In genomic region chr7:140212100-140212881, GRCh38 we compare ENCODE assay signal across 9 cellular contexts. TPM values are rescaled to one million over a fixed set of nuclear protein-coding genes. Genes with fewer than 3 reads are reported as not detected.
A peak's percentile ranks its signal among the peaks of the same experiment; 100 is the strongest.
DNase-seq lines count a peak whose midpoint lies in the region; ATAC-seq and TF ChIP-seq lines count a peak whose summit lies in the region.
"Had no signal": no experiment of that assay in that cellular context is flagged by ENCODE, and none has a peak within 500 bp of the region (broad histone marks: within the 10 kb centered on the region; RNA-seq: fewer than 3 reads in every experiment).

No MANE protein-coding gene starts in this region.

- H3K36me3 ChIP-seq in OCI-LY3 (replicated peaks; ENCODE audit: low read depth, low read length) = no peaks in the 10 kb centered on the region
- H3K36me3 ChIP-seq: vagina had no signal

- no peaks in the 10 kb centered on the region for H3K27me3 Mint-ChIP-seq in naive B cell

- H3K4me3 Mint-ChIP-seq in naive B cell = peak overlapping the region in 6 of 8 donors; percentile 10 to 76 (median 46)

- H3K79me2 ChIP-seq in OCI-LY3 (ENCODE audit: low read length) = no peaks in the 10 kb centered on the region

- no peaks in the 10 kb centered on the region for H3K9me3 ChIP-seq in OCI-LY3 (ENCODE audit: insufficient read depth, low read length)
- H3K9me3 ChIP-seq: vagina had no signal

- TF ChIP-seq CTCF in OCI-LY3 (IDR thresholded peaks at IDR 0.05; ENCODE audit: low read depth, low read length) = no peak

- peaks cover 67 to 80% (median 70%) of the 10 kb centered on the region in 3 donors for H3K4me1 Mint-ChIP-seq in naive B cell

- no peaks in the 10 kb centered on the region for H3K36me3 Mint-ChIP-seq in naive B cell

- H2AFZ ChIP-seq in OCI-LY3 (ENCODE audit: low read depth, low read length) = no peak overlapping the region

- no peak overlapping the region for H3K9ac ChIP-seq in OCI-LY3 (ENCODE audit: low read length)

- H3K4me1 ChIP-seq in OCI-LY3 (ENCODE audit: low read length) = peaks cover 50% of the 10 kb centered on the region

- peak overlapping the region; percentile 54 for H3K4me2 ChIP-seq in OCI-LY3 (ENCODE audit: low read length)

- peaks cover 63% of the 10 kb centered on the region for H4K20me1 ChIP-seq in OCI-LY3 (ENCODE audit: insufficient read depth, low read length)

- no peak overlapping the region for H3K27ac ChIP-seq in OCI-LY3 (ENCODE audit: low read length)
- H3K27ac ChIP-seq: vagina had no signal

- H3K27ac Mint-ChIP-seq in naive B cell = peak overlapping the region in 5 of 6 donors; percentile 68 to 94 (median 91)

- peak; percentile 66 for ATAC-seq in GM18873 (IDR thresholded peaks at IDR 0.05; ENCODE audit: low FRiP score, unreplicated experiment)
- ATAC-seq in HG02571 (IDR thresholded peaks at IDR 0.05; ENCODE audit: unreplicated experiment) = peak; percentile 39
- ATAC-seq in naive B cell (ENCODE audit: low read depth in 2 of 2) = no peak

- H3K4me3 ChIP-seq in OCI-LY3 (ENCODE audit: low read length) = peak overlapping the region; percentile 36; the same call in 1 of the 2 replicates
- H3K4me3 ChIP-seq: vagina had no signal

- peaks cover 85% of the 10 kb centered on the region for H3K27me3 ChIP-seq in OCI-LY3 (ENCODE audit: low read depth, low read length)
- H3K27me3 ChIP-seq: vagina had no signal

- no peak for DNase-seq in naive B cell
- DNase-seq in HUDEP-2 (lab: John Stamatoyannopoulos, UW; ENCODE audit: unreplicated experiment in 76 of 76) = no peak
- no peak for DNase-seq in NCI-H82 (lab: John Stamatoyannopoulos, UW)
- DNase-seq in inferior parietal cortex (ENCODE audit: extremely low spot score) = no peak
- no peak for DNase-seq in NK-92 treated with Interleukin-12 subunit alpha and Interleukin-12 subunit beta, amount 100 ng/mL, for 24 hours (lab: John Stamatoyannopoulos, UW)

- peaks cover 0 to 9% (median 1%) of the 10 kb centered on the region in 7 donors for H3K9me3 Mint-ChIP-seq in naive B cell

RNA-seq across cellular contexts. Expression of gene KDM7A, which starts 35.5 kb away (rescaled TPM):
- 10 to 100 TPM in 1 of 6 donors, 1 to 10 TPM in 5; 5.8 to 10.1 (median 8.9) TPM for polyA plus RNA-seq in naive B cell (ENCODE audit: low read depth in 6 of 6)

Comparison
In these comparisons a context has a peak if more than half of its experiments do, and no peak if none do; other contexts are left out.
1. ATAC-seq: peak in GM18873 (single experiment) and HG02571 (single experiment); none in naive B cell (0 of 2).